In genomic region chr7:129122751-129123516, GRCh38 we compare ENCODE assay signal across 7 cellular contexts. TPM values are rescaled to one million over a fixed set of nuclear protein-coding genes. Genes with fewer than 3 reads are reported as not detected.
DNase-seq lines count a peak whose midpoint lies in the region; ATAC-seq and TF ChIP-seq lines count a peak whose summit lies in the region.

No MANE protein-coding gene starts in this region.

- no peak for TF ChIP-seq CTCF in A673 (conservative IDR thresholded peaks at IDR 0.05; ENCODE audit: low read depth, low read length)

- DNase-seq in GM19240 (ENCODE audit: insufficient read length, low spot score) (peak; percentile 83), SIG-M5 (lab: John Stamatoyannopoulos, UW) (peak; percentile 9), A673 (ENCODE audit: low spot score) (no peak), immature natural killer cell (no peak)
- peak in 1 of 9 donors; percentile 48 for DNase-seq in naive thymus-derived CD4-positive, alpha-beta T cell
- DNase-seq in effector CD4-positive, alpha-beta T cell, result no peak

- peaks cover 0 to 20% (median 0%) of the 10 kb centered on the region in 5 donors for H3K27me3 Mint-ChIP-seq in naive thymus-derived CD4-positive, alpha-beta T cell
- peaks cover 0 to 3% (median 2%) of the 10 kb centered on the region in 3 donors for H3K27me3 Mint-ChIP-seq in immature natural killer cell (ENCODE audit: low read depth in 3 of 3)

- H3K27ac Mint-ChIP-seq in naive thymus-derived CD4-positive, alpha-beta T cell, result peak overlapping the region in 2 of 9 donors; percentile 15 to 72
- H3K27ac Mint-ChIP-seq in immature natural killer cell, result no peak overlapping the region

- H3K27me3 ChIP-seq in naive thymus-derived CD4-positive, alpha-beta T cell (ENCODE audit: control insufficient read depth in 2 of 2, insufficient read depth in 2 of 2, low read length in 2 of 2), result no peaks in the 10 kb centered on the region
- H3K27me3 ChIP-seq in A673 (replicated peaks; ENCODE audit: insufficient read depth, low read depth, low read length, poor library complexity), result no peaks in the 10 kb centered on the region

- H3K27ac ChIP-seq in naive thymus-derived CD4-positive, alpha-beta T cell (ENCODE audit: low read depth, low read length), result no peak overlapping the region
- H3K27ac ChIP-seq in A673 (ENCODE audit: low read depth, low read length, poor library complexity, severe bottlenecking), result no peak overlapping the region

- peaks cover 0 to 14% (median 3%) of the 10 kb centered on the region in 5 donors for H3K36me3 Mint-ChIP-seq in naive thymus-derived CD4-positive, alpha-beta T cell
- peaks cover 0 to 3% (median 0%) of the 10 kb centered on the region in 3 donors for H3K36me3 Mint-ChIP-seq in immature natural killer cell

- no TSS peak for BruUV-seq in A673 (replicated peaks; lab: Mats Ljungman, UMichigan)

- POLR2A ChIA-PET in naive thymus-derived CD4-positive, alpha-beta T cell (lab: Charles Lee), result no interaction called here
- POLR2A ChIA-PET in A673 (lab: Charles Lee; ENCODE audit: low non-redundant PET), result no interaction called here

- peak overlapping the region in 1 of 10 donors; percentile 60 for H3K4me3 Mint-ChIP-seq in naive thymus-derived CD4-positive, alpha-beta T cell
- H3K4me3 Mint-ChIP-seq in immature natural killer cell, result no peak overlapping the region

- intact Hi-C loops in naive thymus-derived CD4-positive, alpha-beta T cell (cut with micrococcal nuclease), result no loop called here
- intact Hi-C loops in A673 (cut with micrococcal nuclease; ENCODE audit: unreplicated experiment), result no loop called here

- CTCF ChIA-PET in naive thymus-derived CD4-positive, alpha-beta T cell (lab: Charles Lee), result interaction anchor here (0.9 kb wide), 1 partner anchor 41 kb away, joined by 3 read pairs; no protein-coding TSS in a partner anchor
- CTCF ChIA-PET in A673 (lab: Charles Lee), result no interaction called here

- peak; percentile 69 for ATAC-seq in HG02938 (IDR thresholded peaks at IDR 0.05; ENCODE audit: unreplicated experiment)
- ATAC-seq in naive thymus-derived CD4-positive, alpha-beta T cell, result peak; percentile 81

- no peaks in the 10 kb centered on the region for H3K36me3 ChIP-seq in naive thymus-derived CD4-positive, alpha-beta T cell (ENCODE audit: control insufficient read depth in 2 of 3, insufficient read depth in 3 of 3, low read length in 3 of 3)
- H3K36me3 ChIP-seq in A673 (ENCODE audit: insufficient read depth, low read length, poor library complexity, severe bottlenecking), result no peaks in the 10 kb centered on the region

- peaks cover 0 to 20% (median 17%) of the 10 kb centered on the region in 7 donors for H3K4me1 Mint-ChIP-seq in naive thymus-derived CD4-positive, alpha-beta T cell
- H3K4me1 Mint-ChIP-seq in immature natural killer cell, result no peaks in the 10 kb centered on the region

- peaks cover 2 to 18% (median 8%) of the 10 kb centered on the region in 11 donors for H3K9me3 Mint-ChIP-seq in naive thymus-derived CD4-positive, alpha-beta T cell
- no peaks in the 10 kb centered on the region for H3K9me3 Mint-ChIP-seq in immature natural killer cell

- H3K4me1 ChIP-seq in naive thymus-derived CD4-positive, alpha-beta T cell (ENCODE audit: control insufficient read depth in 2 of 2, insufficient read depth in 2 of 2, low read length in 2 of 2), result no peaks in the 10 kb centered on the region
- H3K4me1 ChIP-seq in A673 (ENCODE audit: insufficient read depth, low read length, poor library complexity, severe bottlenecking), result no peaks in the 10 kb centered on the region

- no peaks in the 10 kb centered on the region for H3K9me3 ChIP-seq in naive thymus-derived CD4-positive, alpha-beta T cell (ENCODE audit: control insufficient read depth in 2 of 3, low read length in 3 of 3)
- H3K9me3 ChIP-seq in A673 (ENCODE audit: low read depth, low read length, poor library complexity, severe bottlenecking), result peaks cover 8% of the 10 kb centered on the region

- H3K4me3 ChIP-seq in naive thymus-derived CD4-positive, alpha-beta T cell (ENCODE audit: low read length), result no peak overlapping the region
- H3K4me3 ChIP-seq in A673 (ENCODE audit: low read depth, low read length, poor library complexity, severe bottlenecking), result no peak overlapping the region

RNA-seq across cellular contexts. Expression of gene TSPAN33, which starts 21.6 kb away (rescaled TPM):
- total RNA-seq in naive thymus-derived CD4-positive, alpha-beta T cell, result 10 to 100 TPM in 1 of 5 experiments, 1 to 10 TPM in 4; 1.8 to 14.8 (median 3.6) TPM
- polyA plus RNA-seq in naive thymus-derived CD4-positive, alpha-beta T cell, result 10 to 100 TPM in 1 of 2 donors, 1 to 10 TPM in 1; 3.3 to 13.0 TPM
- total RNA-seq in A673 (2021), result 1.6 and 3.5 TPM in 2 replicates
- polyA plus RNA-seq in immature natural killer cell, result 1 to 10 TPM; 3.4 to 6.9 (median 6.2) TPM

Comparison
In these comparisons a context has a peak if more than half of its experiments do, and no peak if none do; other contexts are left out.
1. DNase-seq: peak in GM19240 (single experiment) and SIG-M5 (single experiment); none in A673 (single experiment), immature natural killer cell (0 of 3) and effector CD4-positive, alpha-beta T cell (single experiment).